Comparison of ENCODE assay signal across 13 cellular contexts in genomic region chr14:92644166-92644565, GRCh38.
DNase-seq lines count a peak whose midpoint lies in the region; ATAC-seq and TF ChIP-seq lines count a peak whose summit lies in the region.
"Had no signal": no experiment of that assay in that cellular context is flagged by ENCODE, and none has a peak within 500 bp of the region (broad histone marks: within the 10 kb centered on the region; RNA-seq: fewer than 3 reads in every experiment).

No MANE protein-coding gene starts in this region.

- no peak overlapping the region for H2BK120ac ChIP-seq in neuronal stem cell (ENCODE audit: low read depth, low read length)

- H3K36me3 Mint-ChIP-seq in HFFc6 (ENCODE audit: low read depth): peaks cover 22% of the 10 kb centered on the region
- peaks cover 65% of the 10 kb centered on the region for H3K36me3 Mint-ChIP-seq in activated CD8-positive, alpha-beta T cell treated with anti-CD3 and anti-CD28 coated beads, Interleukin-2, amount 10 ng/mL, durations not matched to agents 7 days and 5 days (ENCODE audit: low read depth)

- no peak overlapping the region for H3K4me2 ChIP-seq in neuronal stem cell (ENCODE audit: insufficient read depth, low read length, poor library complexity, severe bottlenecking)

- H2BK5ac ChIP-seq in neuronal stem cell (ENCODE audit: low read length): no peak overlapping the region

- no peak for ATAC-seq in HG03520 (IDR thresholded peaks at IDR 0.05; ENCODE audit: unreplicated experiment)
- no peak for ATAC-seq in activated CD8-positive, alpha-beta T cell treated with anti-CD3 and anti-CD28 coated beads, Interleukin-2, amount 10 ng/mL, durations not matched to agents 7 days and 5 days

- H3K4me3 ChIP-seq in neuronal stem cell (ENCODE audit: low read length in 2 of 2): no peak overlapping the region
- H3K4me3 ChIP-seq: dorsolateral prefrontal cortex, heart left ventricle had no signal

- no peak overlapping the region for H4K91ac ChIP-seq in neuronal stem cell (ENCODE audit: low read depth, low read length, poor library complexity)

- no peaks in the 10 kb centered on the region for H3K36me3 ChIP-seq in neuronal stem cell (replicated peaks in 1 of 2; ENCODE audit: control insufficient read depth in 2 of 2, insufficient read depth in 2 of 2, low read length in 2 of 2)

- H3K27me3 ChIP-seq in neuronal stem cell (ENCODE audit: control insufficient read depth in 3 of 3, insufficient read depth in 3 of 3, low read depth in 1 of 3, low read length in 3 of 3): no peaks in the 10 kb centered on the region
- H3K27me3 ChIP-seq: dorsolateral prefrontal cortex, heart left ventricle had no signal

- peaks cover 16% of the 10 kb centered on the region for H3K9me3 Mint-ChIP-seq in HFFc6
- H3K9me3 Mint-ChIP-seq in activated CD8-positive, alpha-beta T cell treated with anti-CD3 and anti-CD28 coated beads, Interleukin-2, amount 10 ng/mL, durations not matched to agents 7 days and 5 days (ENCODE audit: insufficient read depth): peaks cover 9% of the 10 kb centered on the region

- H2AFZ ChIP-seq in neuronal stem cell (ENCODE audit: low read length): no peak overlapping the region

- H3K27me3 Mint-ChIP-seq in HFFc6 (ENCODE audit: insufficient read depth): peaks cover 2% of the 10 kb centered on the region; the same call in 1 of the 2 replicates
- H3K27me3 Mint-ChIP-seq in activated CD8-positive, alpha-beta T cell treated with anti-CD3 and anti-CD28 coated beads, Interleukin-2, amount 10 ng/mL, durations not matched to agents 7 days and 5 days (ENCODE audit: low read depth): no peaks in the 10 kb centered on the region
- H3K27me3 Mint-ChIP-seq: activated naive CD8-positive, alpha-beta T cell had no signal

- TF ChIP-seq CTCF in HFFc6 (IDR thresholded peaks at IDR 0.05): no peak

- H3K9ac ChIP-seq in neuronal stem cell (ENCODE audit: low read depth, low read length, poor library complexity): no peak overlapping the region

- no peak overlapping the region for H3K27ac ChIP-seq in neuronal stem cell (replicated peaks; ENCODE audit: low read length)
- H3K27ac ChIP-seq: dorsolateral prefrontal cortex had no signal

- H3K4me1 ChIP-seq in neuronal stem cell (ENCODE audit: control insufficient read depth in 2 of 2, insufficient read depth in 1 of 2, low read depth in 1 of 2, low read length in 2 of 2): peaks cover 0 to 5% of the 10 kb centered on the region in 2 donors

- H2BK12ac ChIP-seq in neuronal stem cell (ENCODE audit: low read length): no peak overlapping the region

- peak; percentile 50 for DNase-seq in A172 (ENCODE audit: low spot score)
- DNase-seq in HFFc6: peak; percentile 74
- peak; percentile 9 for DNase-seq in amniotic stem cell (lab: John Stamatoyannopoulos, UW)
- peak; percentile 80 for DNase-seq in islet precursor cell
- no peak for DNase-seq in activated CD8-positive, alpha-beta T cell treated with anti-CD3 and anti-CD28 coated beads, Interleukin-2, amount 10 ng/mL, durations not matched to agents 7 days and 5 days
- DNase-seq in neuronal stem cell (ENCODE audit: low spot score): no peak
- no peak for DNase-seq in SHP77 (lab: John Stamatoyannopoulos, UW)
- DNase-seq: GF-D8, heart left ventricle, NCI-H2029 treated with DMSO at 0.1 percent for 48 hours had no signal

- H3K4ac ChIP-seq in neuronal stem cell (ENCODE audit: low read length): no peak overlapping the region

- no peak overlapping the region for H4K8ac ChIP-seq in neuronal stem cell (ENCODE audit: low read depth, low read length)

- CTCF ChIA-PET in activated CD8-positive, alpha-beta T cell treated with anti-CD3 and anti-CD28 coated beads, Interleukin-2, amount 10 ng/mL, durations not matched to agents 7 days and 5 days (lab: Charles Lee): interaction anchor here (1.6 kb wide), 1 partner anchor 29 kb away, joined by 6 read pairs; no protein-coding TSS in a partner anchor

- H3K27ac Mint-ChIP-seq in HFFc6: peak overlapping the region; percentile 94
- H3K27ac Mint-ChIP-seq in activated CD8-positive, alpha-beta T cell treated with anti-CD3 and anti-CD28 coated beads, Interleukin-2, amount 10 ng/mL, durations not matched to agents 7 days and 5 days: no peak overlapping the region
- H3K27ac Mint-ChIP-seq: activated naive CD8-positive, alpha-beta T cell had no signal

- POLR2A ChIA-PET in activated CD8-positive, alpha-beta T cell treated with anti-CD3 and anti-CD28 coated beads, Interleukin-2, amount 10 ng/mL, durations not matched to agents 7 days and 5 days (lab: Charles Lee): interaction anchor here (0.6 kb wide), 1 partner anchor 14 kb away, joined by 3 read pairs; no protein-coding TSS in a partner anchor

- no CpG with 5 or more reads among the region's 5 CpGs for WGBS in neuronal stem cell (ENCODE audit: extremely low coverage in 2 of 2, insufficient read length in 2 of 2, insufficient replicate concordance in 1 of 2), 2 donors

- H3K14ac ChIP-seq in neuronal stem cell (ENCODE audit: low read length): no peak overlapping the region

- H2BK15ac ChIP-seq in neuronal stem cell (ENCODE audit: low read length): no peak overlapping the region

- peaks cover 0 to 12% of the 10 kb centered on the region in 2 donors for H3K9me3 ChIP-seq in neuronal stem cell (replicated peaks in 1 of 2; ENCODE audit: control insufficient read depth in 2 of 2, insufficient read depth in 1 of 2, low read depth in 1 of 2, low read length in 2 of 2)

- H3K79me1 ChIP-seq in neuronal stem cell (ENCODE audit: low read depth, low read length): no peaks in the 10 kb centered on the region

- H3K4me3 Mint-ChIP-seq in HFFc6: peak overlapping the region; percentile 69
- H3K4me3 Mint-ChIP-seq in activated CD8-positive, alpha-beta T cell treated with anti-CD3 and anti-CD28 coated beads, Interleukin-2, amount 10 ng/mL, durations not matched to agents 7 days and 5 days: no peak overlapping the region
- H3K4me3 Mint-ChIP-seq: activated naive CD8-positive, alpha-beta T cell had no signal

- peaks cover 60% of the 10 kb centered on the region for H3K4me1 Mint-ChIP-seq in HFFc6 (ENCODE audit: low read depth)
- peaks cover 51% of the 10 kb centered on the region for H3K4me1 Mint-ChIP-seq in activated CD8-positive, alpha-beta T cell treated with anti-CD3 and anti-CD28 coated beads, Interleukin-2, amount 10 ng/mL, durations not matched to agents 7 days and 5 days (ENCODE audit: low read depth)

- no peak overlapping the region for H3K18ac ChIP-seq in neuronal stem cell (ENCODE audit: low read length)

- no peak overlapping the region for H3K23ac ChIP-seq in neuronal stem cell (ENCODE audit: low read depth, low read length, poor library complexity)

- no peak overlapping the region for H2AK5ac ChIP-seq in neuronal stem cell (ENCODE audit: low read depth, low read length)

Comparison
In these comparisons a context has a peak if more than half of its experiments do, and no peak if none do; other contexts are left out.
1. DNase-seq: peak in A172 (single experiment), HFFc6 (single experiment), amniotic stem cell (single experiment) and islet precursor cell (single experiment); none in activated CD8-positive, alpha-beta T cell treated with anti-CD3 and anti-CD28 coated beads, Interleukin-2, amount 10 ng/mL, durations not matched to agents 7 days and 5 days (single experiment), neuronal stem cell (single experiment) and SHP77 (0 of 2).